Comparison of ENCODE assay signal across 28 cellular contexts in the genomic region with DNA sequence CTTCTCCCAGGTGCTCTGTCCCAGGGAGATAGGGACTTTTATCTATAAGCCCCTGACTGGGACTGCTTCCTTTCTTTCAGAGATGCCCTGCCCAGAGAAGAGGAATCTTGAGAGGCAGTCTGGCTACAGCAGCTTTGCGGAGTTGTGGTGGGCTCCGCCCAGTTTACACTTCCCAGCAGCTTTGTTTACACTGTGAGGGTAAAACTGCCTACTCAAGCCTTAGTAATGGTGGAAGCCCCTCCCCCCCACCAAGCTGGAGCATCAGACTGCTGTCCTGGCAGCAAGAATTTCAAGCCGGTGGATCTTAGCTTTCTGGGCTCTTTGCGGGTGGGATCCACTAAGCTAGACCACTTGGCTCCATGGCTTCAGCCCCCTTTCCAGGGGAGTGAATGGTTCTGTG.
DNase-seq lines count a peak whose midpoint lies in the region; FAIRE-seq and TF ChIP-seq lines count a peak whose summit lies in the region.
"Had no signal": no experiment of that assay in that cellular context is flagged by ENCODE, and none has a peak within 500 bp of the region (broad histone marks: within the 10 kb centered on the region; RNA-seq: fewer than 3 reads in every experiment).

No MANE protein-coding gene starts in this region.

- no peaks in the 10 kb centered on the region for H3K79me1 ChIP-seq in neuronal stem cell (ENCODE audit: low read depth, low read length)

- H3K9me3 ChIP-seq in endodermal cell (ENCODE audit: control insufficient read depth, low read length), result peaks cover 27% of the 10 kb centered on the region
- H3K9me3 ChIP-seq in neuronal stem cell (replicated peaks in 1 of 2; ENCODE audit: control insufficient read depth in 2 of 2, insufficient read depth in 1 of 2, low read depth in 1 of 2, low read length in 2 of 2), result no peaks in the 10 kb centered on the region
- H3K9me3 ChIP-seq in prostate gland, result no peaks in the 10 kb centered on the region
- H3K9me3 ChIP-seq: thoracic aorta had no signal

- H3K4ac ChIP-seq in neuronal stem cell (ENCODE audit: low read length), result no peak overlapping the region

- peaks cover 12% of the 10 kb centered on the region for H3K4me1 Mint-ChIP-seq in endodermal cell
- H3K4me1 Mint-ChIP-seq: activated CD4-positive, alpha-beta T cell treated with anti-CD3 and anti-CD28 coated beads for 36 hours; activated naive CD8-positive, alpha-beta T cell treated with anti-CD3 and anti-CD28 coated beads for 36 hours had no signal

- no peak overlapping the region for H4K8ac ChIP-seq in neuronal stem cell (ENCODE audit: low read depth, low read length)

- no peak for FAIRE-seq in GM12891 (lab: Jason Lieb, UNC)
- FAIRE-seq: D721Med, frontal cortex, GM12892, HTR-8/SVneo, K562 had no signal

- TF ChIP-seq CTCF in endodermal cell (conservative IDR thresholded peaks at IDR 0.05) (no peak), prostate gland (IDR thresholded peaks at IDR 0.05) (no peak), coronary artery (IDR thresholded peaks at IDR 0.05) (no peak)

- H3K4me3 ChIP-seq in endodermal cell (ENCODE audit: low read length) (no peak overlapping the region), neuronal stem cell (ENCODE audit: low read length in 2 of 2) (no peak overlapping the region), prostate gland (no peak overlapping the region), coronary artery (no peak overlapping the region)
- H3K4me3 ChIP-seq: ascending aorta, cardiac muscle cell, K562, thoracic aorta had no signal

- no peak overlapping the region for H2BK120ac ChIP-seq in neuronal stem cell (ENCODE audit: low read depth, low read length)

- no peak overlapping the region for H3K4me2 ChIP-seq in neuronal stem cell (ENCODE audit: insufficient read depth, low read length, poor library complexity, severe bottlenecking)

- no peaks in the 10 kb centered on the region for H3K27me3 Mint-ChIP-seq in endodermal cell (ENCODE audit: insufficient read depth)
- H3K27me3 Mint-ChIP-seq: activated CD4-positive, alpha-beta T cell treated with anti-CD3 and anti-CD28 coated beads for 36 hours; activated naive CD8-positive, alpha-beta T cell treated with anti-CD3 and anti-CD28 coated beads for 36 hours; stimulated activated naive CD8-positive, alpha-beta T cell treated with anti-CD3 and anti-CD28 coated beads, Interleukin-15, Interleukin-2, amounts not matched to agents 100 ng/mL and 50 ng/mL, for 24 hours had no signal

- no peak overlapping the region for H3K4me3 Mint-ChIP-seq in endodermal cell
- H3K4me3 Mint-ChIP-seq: activated CD4-positive, alpha-beta T cell treated with anti-CD3 and anti-CD28 coated beads for 36 hours; activated naive CD8-positive, alpha-beta T cell treated with anti-CD3 and anti-CD28 coated beads for 36 hours; stimulated activated naive CD8-positive, alpha-beta T cell treated with anti-CD3 and anti-CD28 coated beads, Interleukin-15, Interleukin-2, amounts not matched to agents 100 ng/mL and 50 ng/mL, for 24 hours had no signal

- H3K23ac ChIP-seq in neuronal stem cell (ENCODE audit: low read depth, low read length, poor library complexity), result no peak overlapping the region

- H3K9ac ChIP-seq in endodermal cell (ENCODE audit: extremely low read depth, low read length, poor library complexity, severe bottlenecking), result no peak overlapping the region
- no peak overlapping the region for H3K9ac ChIP-seq in neuronal stem cell (ENCODE audit: low read depth, low read length, poor library complexity)

- no peak overlapping the region for H3K14ac ChIP-seq in neuronal stem cell (ENCODE audit: low read length)

- no peaks in the 10 kb centered on the region for H3K27me3 ChIP-seq in endodermal cell (ENCODE audit: control insufficient read depth, insufficient read depth, low read length, poor library complexity, severe bottlenecking)
- H3K27me3 ChIP-seq in neuronal stem cell (ENCODE audit: control insufficient read depth in 3 of 3, insufficient read depth in 3 of 3, low read depth in 1 of 3, low read length in 3 of 3), result no peaks in the 10 kb centered on the region
- H3K27me3 ChIP-seq in prostate gland (replicated peaks; ENCODE audit: insufficient read depth), result no peaks in the 10 kb centered on the region
- H3K27me3 ChIP-seq: ascending aorta, cardiac muscle cell had no signal

- peaks cover 8% of the 10 kb centered on the region for H3K36me3 Mint-ChIP-seq in endodermal cell (ENCODE audit: low read depth)
- H3K36me3 Mint-ChIP-seq: activated naive CD8-positive, alpha-beta T cell treated with anti-CD3 and anti-CD28 coated beads for 36 hours had no signal

- DNase-seq in NCI-H1417 (lab: John Stamatoyannopoulos, UW) (peak in 2 of 3 experiments; percentile 10 to 43), NCI-H1417 treated with DMSO at 0.1 percent for 48 hours (lab: John Stamatoyannopoulos, UW) (no peak), NCI-H748 treated with DMSO at 0.1 percent for 48 hours (lab: John Stamatoyannopoulos, UW) (peak; percentile 16), endodermal cell (peak; percentile 71), neuronal stem cell (ENCODE audit: low spot score) (peak; percentile 4), prostate gland (ENCODE audit: low spot score) (no peak), coronary artery (ENCODE audit: low spot score) (no peak), GM12891 (ENCODE audit: insufficient read length, low spot score) (no peak)
- DNase-seq: 8988T; activated CD4-positive, alpha-beta T cell treated with anti-CD3 and anti-CD28 coated beads for 36 hours; activated CD8-positive, alpha-beta memory T cell treated with anti-CD3 and anti-CD28 coated beads for 24 hours; activated effector memory CD4-positive, alpha-beta T cell treated with anti-CD3 and anti-CD28 coated beads, Interleukin-2, amount 50 U/mL, for 16 hours; activated naive CD8-positive, alpha-beta T cell treated with anti-CD3 and anti-CD28 coated beads for 36 hours; activated T-cell treated with anti-CD3 and anti-CD28 coated beads, Interleukin-2, amount 50 U/mL, for 1 hour; EL; GOT3; MM.1S; NCI-H1436 treated with DMSO at 0.1 percent for 48 hours; nucleus accumbens had no signal

- H2AFZ ChIP-seq in neuronal stem cell (ENCODE audit: low read length), result peak overlapping the region; percentile 69

- H3K4me1 ChIP-seq in endodermal cell (ENCODE audit: control insufficient read depth, insufficient read depth, low read length) (no peaks in the 10 kb centered on the region), neuronal stem cell (ENCODE audit: control insufficient read depth in 2 of 2, insufficient read depth in 1 of 2, low read depth in 1 of 2, low read length in 2 of 2) (no peaks in the 10 kb centered on the region), prostate gland (replicated peaks) (no peaks in the 10 kb centered on the region)
- H3K4me1 ChIP-seq: ascending aorta had no signal

- no peak overlapping the region for H2AK5ac ChIP-seq in neuronal stem cell (ENCODE audit: low read depth, low read length)

- no peak overlapping the region for H2BK5ac ChIP-seq in neuronal stem cell (ENCODE audit: low read length)

- H3K27ac ChIP-seq in endodermal cell (ENCODE audit: low read depth, low read length) (no peak overlapping the region), neuronal stem cell (replicated peaks; ENCODE audit: low read length) (no peak overlapping the region), prostate gland (no peak overlapping the region), coronary artery (no peak overlapping the region)
- H3K27ac ChIP-seq: ascending aorta, cardiac muscle cell, thoracic aorta had no signal

- H4K91ac ChIP-seq in neuronal stem cell (ENCODE audit: low read depth, low read length, poor library complexity), result no peak overlapping the region

- H2BK12ac ChIP-seq in neuronal stem cell (ENCODE audit: low read length), result no peak overlapping the region

- H3K18ac ChIP-seq in neuronal stem cell (ENCODE audit: low read length), result no peak overlapping the region

- H3K36me3 ChIP-seq in endodermal cell (ENCODE audit: control insufficient read depth, insufficient read depth, low read length), result no peaks in the 10 kb centered on the region
- H3K36me3 ChIP-seq in neuronal stem cell (replicated peaks in 1 of 2; ENCODE audit: control insufficient read depth in 2 of 2, insufficient read depth in 2 of 2, low read length in 2 of 2), result no peaks in the 10 kb centered on the region
- no peaks in the 10 kb centered on the region for H3K36me3 ChIP-seq in prostate gland
- H3K36me3 ChIP-seq: ascending aorta, cardiac muscle cell, thoracic aorta had no signal

- TF ChIP-seq POLR2A in prostate gland (IDR thresholded peaks at IDR 0.05) (no peak), GM12891 (IDR thresholded peaks at IDR 0.05; ENCODE audit: low read depth, low read length) (no peak)

- H3K9me3 Mint-ChIP-seq in endodermal cell, result peaks cover 44% of the 10 kb centered on the region

- no peak overlapping the region for H3K27ac Mint-ChIP-seq in endodermal cell
- H3K27ac Mint-ChIP-seq: activated CD4-positive, alpha-beta T cell treated with anti-CD3 and anti-CD28 coated beads for 36 hours; activated naive CD8-positive, alpha-beta T cell treated with anti-CD3 and anti-CD28 coated beads for 36 hours; stimulated activated naive CD8-positive, alpha-beta T cell treated with anti-CD3 and anti-CD28 coated beads, Interleukin-15, Interleukin-2, amounts not matched to agents 100 ng/mL and 50 ng/mL, for 24 hours had no signal

- WGBS in endodermal cell (ENCODE audit: insufficient coverage in 1 of 2, insufficient read length in 1 of 2), 2 experiments, result 88 to 90% methylated on average over 2 to 4 of the region's 4 CpGs
- WGBS in neuronal stem cell (ENCODE audit: extremely low coverage in 2 of 2, insufficient read length in 2 of 2, insufficient replicate concordance in 1 of 2), 2 donors, result no CpG with 5 or more reads among the region's 4 CpGs
- WGBS in prostate gland, result 62% methylated on average over 4 of the region's 4 CpGs

- no peak overlapping the region for H2BK15ac ChIP-seq in neuronal stem cell (ENCODE audit: low read length)

- intact Hi-C loops in prostate gland (cut with DNase I), result no loop called here

TF ChIP-seq in GM12891, 5 proteins besides CTCF, POLR2A, EP300 and RAD21:
- TF ChIP-seq POLR2AphosphoS5 (IDR thresholded peaks at IDR 0.05; ENCODE audit: low read depth, low read length), result no peak
- no peak for TF ChIP-seq POU2F2 (IDR thresholded peaks at IDR 0.05; ENCODE audit: low read depth, low read length)
- no peak for TF ChIP-seq PAX5 (IDR thresholded peaks at IDR 0.05; ENCODE audit: insufficient read depth, low read length, severe bottlenecking)
- no peak for TF ChIP-seq SPI1 (IDR thresholded peaks at IDR 0.05; ENCODE audit: low read depth, low read length)
- TF ChIP-seq TAF1 (IDR thresholded peaks at IDR 0.05; ENCODE audit: low read depth, low read length), result no peak

Comparison
In these comparisons a context has a peak if more than half of its experiments do, and no peak if none do; other contexts are left out.
1. DNase-seq: peak in NCI-H1417 (2 of 3), NCI-H748 treated with DMSO at 0.1 percent for 48 hours (single experiment), endodermal cell (single experiment) and neuronal stem cell (single experiment); none in NCI-H1417 treated with DMSO at 0.1 percent for 48 hours (single experiment), prostate gland (single experiment), coronary artery (single experiment) and GM12891 (single experiment).